In genomic region chr2:7017621-7018260, GRCh38 we compare ENCODE assay signal across 23 cellular contexts.
DNase-seq lines count a peak whose midpoint lies in the region; ATAC-seq and TF ChIP-seq lines count a peak whose summit lies in the region.
"Had no signal": no experiment of that assay in that cellular context is flagged by ENCODE, and none has a peak within 500 bp of the region (broad histone marks: within the 10 kb centered on the region; RNA-seq: fewer than 3 reads in every experiment).

No MANE protein-coding gene starts in this region.

- H3K27me3 Mint-ChIP-seq in endodermal cell (ENCODE audit: insufficient read depth): no peaks in the 10 kb centered on the region
- H3K27me3 Mint-ChIP-seq in osteocyte (ENCODE audit: unreplicated experiment): no peaks in the 10 kb centered on the region
- H3K27me3 Mint-ChIP-seq: activated CD4-positive, alpha-beta memory T cell treated with anti-CD3 and anti-CD28 coated beads, Interleukin-2, amount 10 ng/mL, durations not matched to agents 7 days and 5 days; activated naive CD8-positive, alpha-beta T cell treated with anti-CD3 and anti-CD28 coated beads, Interleukin-2, amount 50 U/mL, for 24 hours; stimulated activated memory B cell treated with anti-CD40 and anti-IgM and Interleukin-4, amounts not matched to agents 10 μg/mL and 1 μg/mL and 100 μg/mL, for 72 hours; T-cell had no signal

- H3K9me3 ChIP-seq in BLaER1: no peaks in the 10 kb centered on the region
- H3K9me3 ChIP-seq in endodermal cell (ENCODE audit: control insufficient read depth, low read length): no peaks in the 10 kb centered on the region
- H3K9me3 ChIP-seq: MG63, suprapubic skin had no signal

- H3K9me3 Mint-ChIP-seq in endodermal cell (no peaks in the 10 kb centered on the region), osteocyte (ENCODE audit: unreplicated experiment) (no peaks in the 10 kb centered on the region)
- H3K9me3 Mint-ChIP-seq: activated CD4-positive, alpha-beta memory T cell treated with anti-CD3 and anti-CD28 coated beads, Interleukin-2, amount 10 ng/mL, durations not matched to agents 7 days and 5 days; activated naive CD8-positive, alpha-beta T cell treated with anti-CD3 and anti-CD28 coated beads, Interleukin-2, amount 50 U/mL, for 24 hours; CD14-positive monocyte; stimulated activated memory B cell treated with anti-CD40 and anti-IgM and Interleukin-4, amounts not matched to agents 10 μg/mL and 1 μg/mL and 100 μg/mL, for 72 hours; T-cell had no signal

- DNase-seq in H7 (peak; percentile 52), endodermal cell (peak; percentile 40), osteocyte (ENCODE audit: extremely low spot score, unreplicated experiment) (peak; percentile 69), SK-N-DZ (ENCODE audit: low spot score) (no peak)
- DNase-seq in activated effector memory CD4-positive, alpha-beta T cell treated with Interleukin-2 at 50 U/mL for 16 hours: no peak
- DNase-seq: activated CD4-positive, alpha-beta memory T cell treated with anti-CD3 and anti-CD28 coated beads, Interleukin-2, amount 10 ng/mL, durations not matched to agents 7 days and 5 days; activated effector memory CD4-positive, alpha-beta T cell treated with anti-CD3 and anti-CD28 coated beads, Interleukin-2, amount 50 U/mL, for 16 hours; activated naive CD8-positive, alpha-beta T cell treated with anti-CD3 and anti-CD28 coated beads, Interleukin-2, amount 50 U/mL, for 24 hours; cortex of kidney; islet precursor cell; MG63; NCI-H1436; NCI-H526; SIG-M5; stimulated activated CD4-positive, alpha-beta T cell treated with anti-CD3 and anti-CD28 coated beads, Interleukin-2, amount 100 ng/mL, for 48 hours; T-cell had no signal

- peak overlapping the region; percentile 55; the same call in 1 of the 2 replicates for H3K27ac ChIP-seq in BLaER1
- H3K27ac ChIP-seq in endodermal cell (ENCODE audit: low read depth, low read length): peak overlapping the region; percentile 96
- H3K27ac ChIP-seq: suprapubic skin had no signal

- no peak overlapping the region for H3K27ac Mint-ChIP-seq in endodermal cell
- H3K27ac Mint-ChIP-seq in osteocyte (ENCODE audit: unreplicated experiment): no peak overlapping the region
- H3K27ac Mint-ChIP-seq: activated CD4-positive, alpha-beta memory T cell treated with anti-CD3 and anti-CD28 coated beads, Interleukin-2, amount 10 ng/mL, durations not matched to agents 7 days and 5 days; activated naive CD8-positive, alpha-beta T cell treated with anti-CD3 and anti-CD28 coated beads, Interleukin-2, amount 50 U/mL, for 24 hours; stimulated activated memory B cell treated with anti-CD40 and anti-IgM and Interleukin-4, amounts not matched to agents 10 μg/mL and 1 μg/mL and 100 μg/mL, for 72 hours; T-cell had no signal

- H3K4me1 Mint-ChIP-seq in endodermal cell (peaks cover 4% of the 10 kb centered on the region), osteocyte (ENCODE audit: unreplicated experiment) (peaks cover 20% of the 10 kb centered on the region)

- WGBS in endodermal cell (ENCODE audit: insufficient coverage in 1 of 2, insufficient read length in 1 of 2), 2 experiments: 80 to 89% methylated on average over 10 to 14 of the region's 14 CpGs

- TF ChIP-seq CTCF in endodermal cell (conservative IDR thresholded peaks at IDR 0.05): no peak
- no peak for TF ChIP-seq CTCF in osteocyte (IDR thresholded peaks at IDR 0.05)

- no peak for ATAC-seq in HG02571 (IDR thresholded peaks at IDR 0.05; ENCODE audit: unreplicated experiment)
- ATAC-seq: activated naive CD8-positive, alpha-beta T cell treated with anti-CD3 and anti-CD28 coated beads, Interleukin-2, amount 50 U/mL, for 24 hours; Panc1; stimulated activated memory B cell treated with anti-CD40 and anti-IgM and Interleukin-4, amounts not matched to agents 10 μg/mL and 1 μg/mL and 100 μg/mL, for 72 hours; T-cell had no signal

- H3K4me1 ChIP-seq in BLaER1 (peaks cover 88% of the 10 kb centered on the region), endodermal cell (ENCODE audit: control insufficient read depth, insufficient read depth, low read length) (no peaks in the 10 kb centered on the region)

- no peak overlapping the region for H3K4me3 Mint-ChIP-seq in endodermal cell
- no peak overlapping the region for H3K4me3 Mint-ChIP-seq in osteocyte (ENCODE audit: unreplicated experiment)
- H3K4me3 Mint-ChIP-seq: activated CD4-positive, alpha-beta memory T cell treated with anti-CD3 and anti-CD28 coated beads, Interleukin-2, amount 10 ng/mL, durations not matched to agents 7 days and 5 days; activated naive CD8-positive, alpha-beta T cell treated with anti-CD3 and anti-CD28 coated beads, Interleukin-2, amount 50 U/mL, for 24 hours; CD14-positive monocyte; stimulated activated memory B cell treated with anti-CD40 and anti-IgM and Interleukin-4, amounts not matched to agents 10 μg/mL and 1 μg/mL and 100 μg/mL, for 72 hours; T-cell had no signal

- no peak overlapping the region for H3K4me3 ChIP-seq in BLaER1
- H3K4me3 ChIP-seq in H7 (ENCODE audit: insufficient read depth, low read depth, low read length): no peak overlapping the region
- no peak overlapping the region for H3K4me3 ChIP-seq in endodermal cell (ENCODE audit: low read length)
- H3K4me3 ChIP-seq: lung, MG63, suprapubic skin had no signal

- peaks cover 3% of the 10 kb centered on the region for H3K36me3 Mint-ChIP-seq in endodermal cell (ENCODE audit: low read depth)
- peaks cover 4% of the 10 kb centered on the region for H3K36me3 Mint-ChIP-seq in osteocyte (ENCODE audit: unreplicated experiment)
- H3K36me3 Mint-ChIP-seq: stimulated activated memory B cell treated with anti-CD40 and anti-IgM and Interleukin-4, amounts not matched to agents 10 μg/mL and 1 μg/mL and 100 μg/mL, for 72 hours had no signal

- peaks cover 42% of the 10 kb centered on the region for H3K36me3 ChIP-seq in BLaER1
- H3K36me3 ChIP-seq in H7 (replicated peaks; ENCODE audit: control insufficient read depth, insufficient read depth, low read length): no peaks in the 10 kb centered on the region
- H3K36me3 ChIP-seq in endodermal cell (ENCODE audit: control insufficient read depth, insufficient read depth, low read length): no peaks in the 10 kb centered on the region
- H3K36me3 ChIP-seq: MG63 had no signal

- H3K9ac ChIP-seq in BLaER1 (no peak overlapping the region), endodermal cell (ENCODE audit: extremely low read depth, low read length, poor library complexity, severe bottlenecking) (no peak overlapping the region)

- no peaks in the 10 kb centered on the region for H3K27me3 ChIP-seq in BLaER1
- no peaks in the 10 kb centered on the region for H3K27me3 ChIP-seq in H7 (ENCODE audit: control insufficient read depth, insufficient read depth, low read length)
- H3K27me3 ChIP-seq in endodermal cell (ENCODE audit: control insufficient read depth, insufficient read depth, low read length, poor library complexity, severe bottlenecking): no peaks in the 10 kb centered on the region
- H3K27me3 ChIP-seq: MG63, suprapubic skin had no signal

- no peaks in the 10 kb centered on the region for H4K20me1 ChIP-seq in BLaER1

- H3K4me2 ChIP-seq in BLaER1: peak overlapping the region; percentile 86; the same call in 1 of the 2 replicates

Comparison
In these comparisons a context has a peak if more than half of its experiments do, and no peak if none do; other contexts are left out.
1. DNase-seq: peak in H7 (single experiment), endodermal cell (single experiment) and osteocyte (single experiment); none in SK-N-DZ (single experiment) and activated effector memory CD4-positive, alpha-beta T cell treated with Interleukin-2 at 50 U/mL for 16 hours (single experiment).